20 cellular contexts compared by ENCODE assay signal in the genomic region with DNA sequence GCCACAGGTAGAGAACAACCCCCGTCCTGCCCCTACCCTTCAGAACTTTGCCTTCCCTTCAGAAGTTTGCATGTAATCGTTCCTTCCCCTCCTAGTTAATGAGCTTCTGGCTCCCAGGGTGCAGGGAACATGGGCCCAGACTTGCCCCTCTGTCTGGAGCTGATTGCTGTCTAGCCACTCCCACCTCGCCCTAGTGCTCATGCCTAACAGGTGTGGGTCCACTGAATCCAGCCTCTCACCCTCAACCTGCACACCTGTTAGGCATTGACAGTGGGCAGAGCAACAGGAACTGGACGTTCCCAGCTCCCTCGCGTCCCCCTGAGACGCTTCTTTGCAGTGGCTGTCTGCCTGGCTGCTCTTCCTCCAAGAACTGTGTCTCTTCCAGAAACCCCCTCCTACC. TPM values are rescaled to one million over a fixed set of nuclear protein-coding genes. Genes with fewer than 3 reads are reported as not detected.
DNase-seq lines count a peak whose midpoint lies in the region; ATAC-seq and FAIRE-seq lines count a peak whose summit lies in the region.
"Had no signal": no experiment of that assay in that cellular context is flagged by ENCODE, and none has a peak within 500 bp of the region (broad histone marks: within the 10 kb centered on the region; RNA-seq: fewer than 3 reads in every experiment).

No MANE protein-coding gene starts in this region.

- no peak for FAIRE-seq in small intestine (lab: Jason Lieb, UNC)
- FAIRE-seq: GM19239, K562 had no signal

- H3K4me3 ChIP-seq in small intestine (ENCODE audit: low read depth in 1 of 2, low read length in 2 of 2): no peak overlapping the region
- H3K4me3 ChIP-seq: BLaER1 treated with 17β-estradiol and CSF1 and Interleukin-3, amounts not matched to agents 10 nM and 100 nM; GM23338; K562 had no signal

- H3K36me3 ChIP-seq in small intestine (ENCODE audit: control insufficient read depth in 2 of 2, insufficient read depth in 2 of 2, low read length in 2 of 2): no peaks in the 10 kb centered on the region
- H3K36me3 ChIP-seq: BLaER1 treated with 17β-estradiol and CSF1 and Interleukin-3, amounts not matched to agents 10 nM and 100 nM had no signal

- peaks cover 4 to 7% of the 10 kb centered on the region in 2 donors for H3K4me1 ChIP-seq in small intestine (ENCODE audit: control insufficient read depth in 2 of 2, insufficient read depth in 1 of 2, low read depth in 1 of 2, low read length in 1 of 2)
- H3K4me1 ChIP-seq: BLaER1 treated with 17β-estradiol and CSF1 and Interleukin-3, amounts not matched to agents 10 nM and 100 nM had no signal

- H3K27me3 ChIP-seq in small intestine (ENCODE audit: control insufficient read depth in 2 of 2, insufficient read depth in 2 of 2, low read length in 2 of 2): no peaks in the 10 kb centered on the region
- H3K27me3 ChIP-seq: BLaER1 treated with 17β-estradiol and CSF1 and Interleukin-3, amounts not matched to agents 10 nM and 100 nM had no signal

- DNase-seq in NCI-H1417 (lab: John Stamatoyannopoulos, UW): peak in 2 of 3 experiments; percentile 8 to 36
- no peak for DNase-seq in NCI-H1417 treated with DMSO at 0.1 percent for 48 hours (lab: John Stamatoyannopoulos, UW)
- peak; percentile 28 for DNase-seq in NCI-H526 treated with DMSO at 0.1 percent for 48 hours (lab: John Stamatoyannopoulos, UW)
- peak; percentile 73 for DNase-seq in islet precursor cell
- DNase-seq in small intestine: peak; percentile 49
- no peak for DNase-seq in activated naive CD4-positive, alpha-beta T cell treated with Interleukin-2 at 50 U/mL for 16 hours
- DNase-seq: 8988T, DMS53, HFFc6, NCI-H187, NCI-H524, SHP77 had no signal

- no peak for ATAC-seq in GM21737 (IDR thresholded peaks at IDR 0.05; ENCODE audit: unreplicated experiment)
- no peak for ATAC-seq in GM21367 (IDR thresholded peaks at IDR 0.05; ENCODE audit: unreplicated experiment)
- ATAC-seq: GM23338, K562, Panc1, SK-N-SH treated with all-trans-retinoic acid at 6 μM for 48 hours had no signal

- no peak overlapping the region for H3K27ac ChIP-seq in small intestine (ENCODE audit: low read depth in 1 of 2, low read length in 1 of 2)
- H3K27ac ChIP-seq: BLaER1 treated with 17β-estradiol and CSF1 and Interleukin-3, amounts not matched to agents 10 nM and 100 nM had no signal

- 23 to 50% (median 23%) methylated on average over 7 of the region's 7 CpGs for WGBS in small intestine, 3 donors

- peaks cover 1% of the 10 kb centered on the region for H3K9me3 ChIP-seq in small intestine (ENCODE audit: control insufficient read depth, low read depth)
- H3K9me3 ChIP-seq: BLaER1 treated with 17β-estradiol and CSF1 and Interleukin-3, amounts not matched to agents 10 nM and 100 nM had no signal

RNA-seq across cellular contexts. Expression of a gene that starts 40.2 kb away (rescaled TPM):
- 1 to 10 TPM in 1 of 3 donors, under 1 TPM in 2; under 0.01 to 1.0 (median 0.22) TPM for polyA plus RNA-seq in small intestine
- polyA plus RNA-seq: K562 had no signal

Comparison
In these comparisons a context has a peak if more than half of its experiments do, and no peak if none do; other contexts are left out.
1. DNase-seq: peak in NCI-H1417 (2 of 3), NCI-H526 treated with DMSO at 0.1 percent for 48 hours (single experiment), islet precursor cell (single experiment) and small intestine (single experiment); none in NCI-H1417 treated with DMSO at 0.1 percent for 48 hours (single experiment) and activated naive CD4-positive, alpha-beta T cell treated with Interleukin-2 at 50 U/mL for 16 hours (single experiment).